In genomic region chr22:27537481-27537891, GRCh38 we compare ENCODE assay signal across 1 cellular context.
TF ChIP-seq lines count a peak whose summit lies in the region.

No MANE protein-coding gene starts in this region.

TF ChIP-seq in endothelial cell of umbilical vein, 7 proteins besides CTCF, POLR2A, EP300 and RAD21:
- TF ChIP-seq EZH2 (IDR thresholded peaks at IDR 0.05; ENCODE audit: borderline replicate concordance, low read depth, low read length, severe bottlenecking) = no peak
- TF ChIP-seq MAX (IDR thresholded peaks at IDR 0.05; ENCODE audit: insufficient read depth, insufficient read length) = no peak
- no peak for TF ChIP-seq JUN (IDR thresholded peaks at IDR 0.05; ENCODE audit: borderline replicate concordance, insufficient read depth, insufficient read length, low read depth)
- no peak for TF ChIP-seq FOS (IDR thresholded peaks at IDR 0.05; ENCODE audit: borderline replicate concordance, insufficient read depth, low read length)
- TF ChIP-seq POLR2AphosphoS5 (IDR thresholded peaks at IDR 0.05; ENCODE audit: insufficient read depth, low read depth, low read length) = no peak
- TF ChIP-seq MYC (IDR thresholded peaks at IDR 0.05; ENCODE audit: low read depth, low read length) = no peak
- TF ChIP-seq GATA2 (IDR thresholded peaks at IDR 0.05; ENCODE audit: insufficient read depth, insufficient read length, low read depth, low read length) = no peak
